1 cellular context compared by ENCODE assay signal in genomic region chr2:215311625-215312394, GRCh38.
TF ChIP-seq lines count a peak whose summit lies in the region.

Gene ATIC (plus strand): TSS chr2:215312059. CDS start chr2:215312143, 84 bp downstream.

TF ChIP-seq in HepG2, 621 proteins besides CTCF, POLR2A, EP300 and RAD21 (continued from another document and continues in another):
- TF ChIP-seq, protein P1, sequence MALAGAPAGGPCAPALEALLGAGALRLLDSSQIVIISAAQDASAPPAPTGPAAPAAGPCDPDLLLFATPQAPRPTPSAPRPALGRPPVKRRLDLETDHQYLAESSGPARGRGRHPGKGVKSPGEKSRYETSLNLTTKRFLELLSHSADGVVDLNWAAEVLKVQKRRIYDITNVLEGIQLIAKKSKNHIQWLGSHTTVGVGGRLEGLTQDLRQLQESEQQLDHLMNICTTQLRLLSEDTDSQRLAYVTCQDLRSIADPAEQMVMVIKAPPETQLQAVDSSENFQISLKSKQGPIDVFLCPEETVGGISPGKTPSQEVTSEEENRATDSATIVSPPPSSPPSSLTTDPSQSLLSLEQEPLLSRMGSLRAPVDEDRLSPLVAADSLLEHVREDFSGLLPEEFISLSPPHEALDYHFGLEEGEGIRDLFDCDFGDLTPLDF (CRISPR knock-in tag; IDR thresholded peaks at IDR 0.05), result peak; percentile 84
- TF ChIP-seq ZFY (CRISPR knock-in tag; IDR thresholded peaks at IDR 0.05) (peak; percentile 100), ZNF24 (IDR thresholded peaks at IDR 0.05) (no peak), TFAP4 (IDR thresholded peaks at IDR 0.05; ENCODE audit: borderline replicate concordance, low read depth) (peak; percentile 79; the same call in 1 of the 2 replicates), GMEB1 (CRISPR knock-in tag; IDR thresholded peaks at IDR 0.05; ENCODE audit: borderline replicate concordance) (peak; percentile 82), ISX (CRISPR knock-in tag; conservative IDR thresholded peaks at IDR 0.05) (0 out of 2 replicates have a peak, but pooled peaks have one; percentile 81), AKAP8 (CRISPR knock-in tag; IDR thresholded peaks at IDR 0.05) (peak; percentile 73; the same call in 1 of the 2 replicates), ZNF276 (CRISPR knock-in tag; IDR thresholded peaks at IDR 0.05; ENCODE audit: low read depth) (peak; percentile 98), SSRP1 (CRISPR knock-in tag; IDR thresholded peaks at IDR 0.05) (no peak), NFRKB (IDR thresholded peaks at IDR 0.05) (no peak), HDAC6 (IDR thresholded peaks at IDR 0.05; ENCODE audit: low read depth, low read length) (no peak), SP140L (CRISPR knock-in tag; IDR thresholded peaks at IDR 0.05; ENCODE audit: borderline replicate concordance) (no peak), ZBTB37 (CRISPR knock-in tag; IDR thresholded peaks at IDR 0.05) (peak; percentile 62; the same call in 1 of the 2 replicates), ZNF18 (CRISPR knock-in tag; IDR thresholded peaks at IDR 0.05; ENCODE audit: insufficient replicate concordance) (peak; percentile 77), KLF15 (CRISPR knock-in tag; IDR thresholded peaks at IDR 0.05; ENCODE audit: borderline replicate concordance) (peak; percentile 92), HOXA9 (CRISPR knock-in tag; IDR thresholded peaks at IDR 0.05; ENCODE audit: borderline replicate concordance) (peak; percentile 99), GTF2F1 (IDR thresholded peaks at IDR 0.05; ENCODE audit: low read length) (no peak), ZNF713 (CRISPR knock-in tag; IDR thresholded peaks at IDR 0.05) (peak; percentile 99; the same call in 1 of the 2 replicates), PITX1 (CRISPR knock-in tag; IDR thresholded peaks at IDR 0.05) (peak; percentile 83), ZSCAN21 (CRISPR knock-in tag; IDR thresholded peaks at IDR 0.05; ENCODE audit: borderline replicate concordance) (peak; percentile 96; the same call in 1 of the 2 replicates), CREM (IDR thresholded peaks at IDR 0.05) (peak; percentile 28; the same call in 1 of the 2 replicates), CREM (CRISPR knock-in tag; IDR thresholded peaks at IDR 0.05) (no peak), ZSCAN20 (CRISPR knock-in tag; IDR thresholded peaks at IDR 0.05; ENCODE audit: borderline replicate concordance) (peak; percentile 94; the same call in 1 of the 2 replicates), ZNF253 (CRISPR knock-in tag; IDR thresholded peaks at IDR 0.05; ENCODE audit: borderline replicate concordance) (peak; percentile 92), GMEB2 (CRISPR knock-in tag; IDR thresholded peaks at IDR 0.05; ENCODE audit: low read depth) (0 out of 2 replicates have a peak, but pooled peaks have one; percentile 30), SP4 (CRISPR knock-in tag; IDR thresholded peaks at IDR 0.05) (peak; percentile 96), ZNF296 (CRISPR knock-in tag; conservative IDR thresholded peaks at IDR 0.05) (peak; percentile 63; the same call in 1 of the 2 replicates)
- TF ChIP-seq, protein P2, sequence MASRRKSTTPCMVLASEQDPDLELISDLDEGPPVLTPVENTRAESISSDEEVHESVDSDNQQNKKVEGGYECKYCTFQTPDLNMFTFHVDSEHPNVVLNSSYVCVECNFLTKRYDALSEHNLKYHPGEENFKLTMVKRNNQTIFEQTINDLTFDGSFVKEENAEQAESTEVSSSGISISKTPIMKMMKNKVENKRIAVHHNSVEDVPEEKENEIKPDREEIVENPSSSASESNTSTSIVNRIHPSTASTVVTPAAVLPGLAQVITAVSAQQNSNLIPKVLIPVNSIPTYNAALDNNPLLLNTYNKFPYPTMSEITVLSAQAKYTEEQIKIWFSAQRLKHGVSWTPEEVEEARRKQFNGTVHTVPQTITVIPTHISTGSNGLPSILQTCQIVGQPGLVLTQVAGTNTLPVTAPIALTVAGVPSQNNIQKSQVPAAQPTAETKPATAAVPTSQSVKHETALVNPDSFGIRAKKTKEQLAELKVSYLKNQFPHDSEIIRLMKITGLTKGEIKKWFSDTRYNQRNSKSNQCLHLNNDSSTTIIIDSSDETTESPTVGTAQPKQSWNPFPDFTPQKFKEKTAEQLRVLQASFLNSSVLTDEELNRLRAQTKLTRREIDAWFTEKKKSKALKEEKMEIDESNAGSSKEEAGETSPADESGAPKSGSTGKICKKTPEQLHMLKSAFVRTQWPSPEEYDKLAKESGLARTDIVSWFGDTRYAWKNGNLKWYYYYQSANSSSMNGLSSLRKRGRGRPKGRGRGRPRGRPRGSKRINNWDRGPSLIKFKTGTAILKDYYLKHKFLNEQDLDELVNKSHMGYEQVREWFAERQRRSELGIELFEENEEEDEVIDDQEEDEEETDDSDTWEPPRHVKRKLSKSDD (CRISPR knock-in tag; IDR thresholded peaks at IDR 0.05; ENCODE audit: low read depth), result peak; percentile 96; the same call in 1 of the 2 replicates
- TF ChIP-seq, protein P3, sequence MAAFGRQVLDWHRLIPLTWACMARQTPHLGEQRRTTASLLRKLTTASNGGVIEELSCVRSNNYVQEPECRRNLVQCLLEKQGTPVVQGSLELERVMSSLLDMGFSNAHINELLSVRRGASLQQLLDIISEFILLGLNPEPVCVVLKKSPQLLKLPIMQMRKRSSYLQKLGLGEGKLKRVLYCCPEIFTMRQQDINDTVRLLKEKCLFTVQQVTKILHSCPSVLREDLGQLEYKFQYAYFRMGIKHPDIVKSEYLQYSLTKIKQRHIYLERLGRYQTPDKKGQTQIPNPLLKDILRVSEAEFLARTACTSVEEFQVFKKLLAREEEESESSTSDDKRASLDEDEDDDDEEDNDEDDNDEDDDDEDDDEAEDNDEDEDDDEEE (CRISPR knock-in tag; IDR thresholded peaks at IDR 0.05), result peak; percentile 100
- TF ChIP-seq, protein P4, sequence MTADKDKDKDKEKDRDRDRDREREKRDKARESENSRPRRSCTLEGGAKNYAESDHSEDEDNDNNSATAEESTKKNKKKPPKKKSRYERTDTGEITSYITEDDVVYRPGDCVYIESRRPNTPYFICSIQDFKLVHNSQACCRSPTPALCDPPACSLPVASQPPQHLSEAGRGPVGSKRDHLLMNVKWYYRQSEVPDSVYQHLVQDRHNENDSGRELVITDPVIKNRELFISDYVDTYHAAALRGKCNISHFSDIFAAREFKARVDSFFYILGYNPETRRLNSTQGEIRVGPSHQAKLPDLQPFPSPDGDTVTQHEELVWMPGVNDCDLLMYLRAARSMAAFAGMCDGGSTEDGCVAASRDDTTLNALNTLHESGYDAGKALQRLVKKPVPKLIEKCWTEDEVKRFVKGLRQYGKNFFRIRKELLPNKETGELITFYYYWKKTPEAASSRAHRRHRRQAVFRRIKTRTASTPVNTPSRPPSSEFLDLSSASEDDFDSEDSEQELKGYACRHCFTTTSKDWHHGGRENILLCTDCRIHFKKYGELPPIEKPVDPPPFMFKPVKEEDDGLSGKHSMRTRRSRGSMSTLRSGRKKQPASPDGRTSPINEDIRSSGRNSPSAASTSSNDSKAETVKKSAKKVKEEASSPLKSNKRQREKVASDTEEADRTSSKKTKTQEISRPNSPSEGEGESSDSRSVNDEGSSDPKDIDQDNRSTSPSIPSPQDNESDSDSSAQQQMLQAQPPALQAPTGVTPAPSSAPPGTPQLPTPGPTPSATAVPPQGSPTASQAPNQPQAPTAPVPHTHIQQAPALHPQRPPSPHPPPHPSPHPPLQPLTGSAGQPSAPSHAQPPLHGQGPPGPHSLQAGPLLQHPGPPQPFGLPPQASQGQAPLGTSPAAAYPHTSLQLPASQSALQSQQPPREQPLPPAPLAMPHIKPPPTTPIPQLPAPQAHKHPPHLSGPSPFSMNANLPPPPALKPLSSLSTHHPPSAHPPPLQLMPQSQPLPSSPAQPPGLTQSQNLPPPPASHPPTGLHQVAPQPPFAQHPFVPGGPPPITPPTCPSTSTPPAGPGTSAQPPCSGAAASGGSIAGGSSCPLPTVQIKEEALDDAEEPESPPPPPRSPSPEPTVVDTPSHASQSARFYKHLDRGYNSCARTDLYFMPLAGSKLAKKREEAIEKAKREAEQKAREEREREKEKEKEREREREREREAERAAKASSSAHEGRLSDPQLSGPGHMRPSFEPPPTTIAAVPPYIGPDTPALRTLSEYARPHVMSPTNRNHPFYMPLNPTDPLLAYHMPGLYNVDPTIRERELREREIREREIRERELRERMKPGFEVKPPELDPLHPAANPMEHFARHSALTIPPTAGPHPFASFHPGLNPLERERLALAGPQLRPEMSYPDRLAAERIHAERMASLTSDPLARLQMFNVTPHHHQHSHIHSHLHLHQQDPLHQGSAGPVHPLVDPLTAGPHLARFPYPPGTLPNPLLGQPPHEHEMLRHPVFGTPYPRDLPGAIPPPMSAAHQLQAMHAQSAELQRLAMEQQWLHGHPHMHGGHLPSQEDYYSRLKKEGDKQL (CRISPR knock-in tag; IDR thresholded peaks at IDR 0.05; ENCODE audit: low read depth), result peak; percentile 29; the same call in 1 of the 2 replicates
- TF ChIP-seq, protein P5, sequence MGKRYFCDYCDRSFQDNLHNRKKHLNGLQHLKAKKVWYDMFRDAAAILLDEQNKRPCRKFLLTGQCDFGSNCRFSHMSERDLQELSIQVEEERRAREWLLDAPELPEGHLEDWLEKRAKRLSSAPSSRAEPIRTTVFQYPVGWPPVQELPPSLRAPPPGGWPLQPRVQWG (CRISPR knock-in tag; IDR thresholded peaks at IDR 0.05; ENCODE audit: borderline replicate concordance, low read depth), result no peak
- TF ChIP-seq, protein P6, sequence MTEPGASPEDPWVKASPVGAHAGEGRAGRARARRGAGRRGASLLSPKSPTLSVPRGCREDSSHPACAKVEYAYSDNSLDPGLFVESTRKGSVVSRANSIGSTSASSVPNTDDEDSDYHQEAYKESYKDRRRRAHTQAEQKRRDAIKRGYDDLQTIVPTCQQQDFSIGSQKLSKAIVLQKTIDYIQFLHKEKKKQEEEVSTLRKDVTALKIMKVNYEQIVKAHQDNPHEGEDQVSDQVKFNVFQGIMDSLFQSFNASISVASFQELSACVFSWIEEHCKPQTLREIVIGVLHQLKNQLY (CRISPR knock-in tag; IDR thresholded peaks at IDR 0.05), result peak; percentile 88; the same call in 1 of the 2 replicates
